In genomic region chr2:187851955-187852624, GRCh38 we compare ENCODE assay signal across 1 cellular context.
TF ChIP-seq lines count a peak whose summit lies in the region.

No MANE protein-coding gene starts in this region.

TF ChIP-seq in GM23338, 12 proteins besides CTCF, POLR2A, EP300 and RAD21:
- no peak for TF ChIP-seq REST (IDR thresholded peaks at IDR 0.05; ENCODE audit: unreplicated experiment)
- no peak for TF ChIP-seq ETS1 (IDR thresholded peaks at IDR 0.05)
- no peak for TF ChIP-seq ZNF462 (CRISPR knock-in tag; IDR thresholded peaks at IDR 0.05)
- TF ChIP-seq CREB1 (CRISPR knock-in tag; IDR thresholded peaks at IDR 0.05; ENCODE audit: low read depth): no peak
- no peak for TF ChIP-seq EZH2phosphoT487 (IDR thresholded peaks at IDR 0.05; ENCODE audit: unreplicated experiment)
- TF ChIP-seq EZH2 (IDR thresholded peaks at IDR 0.05; ENCODE audit: low read depth, unreplicated experiment): no peak
- no peak for TF ChIP-seq JUNB (IDR thresholded peaks at IDR 0.05; ENCODE audit: unreplicated experiment)
- no peak for TF ChIP-seq STAT1 (IDR thresholded peaks at IDR 0.05; ENCODE audit: unreplicated experiment)
- TF ChIP-seq ZNF114 (CRISPR knock-in tag; IDR thresholded peaks at IDR 0.05): no peak
